9 cellular contexts compared by ENCODE assay signal in the genomic region with DNA sequence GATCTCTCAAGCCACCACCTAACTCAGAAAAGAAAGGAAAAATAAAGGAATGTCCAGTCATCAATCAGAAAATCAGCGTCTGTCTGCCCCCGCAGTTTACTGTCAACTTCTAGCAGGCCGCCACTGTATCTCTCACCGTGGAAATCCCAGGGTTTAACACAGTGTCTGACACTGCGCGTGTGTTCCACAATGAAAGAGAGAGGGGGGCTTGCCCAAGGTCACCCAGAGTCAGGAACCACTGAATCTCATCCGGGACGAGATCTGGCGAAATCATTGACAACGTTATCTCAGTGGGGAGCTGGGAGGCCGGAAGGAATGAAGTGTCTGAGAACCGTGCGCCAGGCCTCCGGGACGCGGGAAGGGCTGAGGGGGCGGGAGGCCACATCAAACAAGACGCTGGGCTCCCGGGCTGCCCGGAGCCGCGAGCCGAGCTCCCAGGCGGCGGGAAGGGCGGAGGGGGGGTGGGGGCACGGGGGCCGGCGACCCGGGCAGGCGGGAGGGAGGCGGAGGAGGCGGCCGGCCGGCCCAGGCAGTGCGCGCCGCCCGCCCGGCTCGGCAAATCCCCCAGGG. TPM values are rescaled to one million over a fixed set of nuclear protein-coding genes. Genes with fewer than 3 reads are reported as not detected.
A peak's percentile ranks its signal among the peaks of the same experiment; 100 is the strongest.
DNase-seq lines count a peak whose midpoint lies in the region; ATAC-seq and TF ChIP-seq lines count a peak whose summit lies in the region.
"Had no signal": no experiment of that assay in that cellular context is flagged by ENCODE, and none has a peak within 500 bp of the region (broad histone marks: within the 10 kb centered on the region; RNA-seq: fewer than 3 reads in every experiment).

No MANE protein-coding gene starts in this region.

- ATAC-seq in foreskin keratinocyte (no peak), GM18520 (IDR thresholded peaks at IDR 0.05; ENCODE audit: unreplicated experiment) (no peak)

- H3K27ac ChIP-seq in foreskin keratinocyte: peak overlapping the region; percentile 87

- peaks cover 19% of the 10 kb centered on the region for H3K4me1 ChIP-seq in foreskin keratinocyte

- DNase-seq in Daoy (ENCODE audit: low read depth): peak; percentile 84
- peak; percentile 58 for DNase-seq in LoVo (ENCODE audit: low spot score)
- peak; percentile 19 for DNase-seq in activated CD8-positive, alpha-beta memory T cell treated with anti-CD3 and anti-CD28 coated beads, Interleukin-2, amount 50 U/mL, for 4 hours
- no peak for DNase-seq in foreskin keratinocyte
- peak; percentile 18 for DNase-seq in occipital lobe (lab: John Stamatoyannopoulos, UW)
- DNase-seq in effector CD8-positive, alpha-beta T cell (lab: John Stamatoyannopoulos, UW): no peak
- DNase-seq in NCI-H2107 treated with DMSO at 0.1 percent for 48 hours (lab: John Stamatoyannopoulos, UW; ENCODE audit: unreplicated experiment): no peak

- H3K27me3 ChIP-seq in foreskin keratinocyte: no peaks in the 10 kb centered on the region

- no peak for TF ChIP-seq CTCF in foreskin keratinocyte (conservative IDR thresholded peaks at IDR 0.05)

RNA-seq across cellular contexts. Expression of gene HES1, which starts 2.2 kb away (rescaled TPM):
- total RNA-seq in Daoy (2014; rRNA removed; shearing (Covaris generic)): 88.3 and 97.8 TPM in 2 replicates
- total RNA-seq in foreskin keratinocyte: 35.1 and 42.1 TPM in 2 replicates
- polyA plus RNA-seq in foreskin keratinocyte: 28.7 and 32.5 TPM in 2 replicates
- 13.6 TPM for total RNA-seq in occipital lobe
- total RNA-seq: activated CD8-positive, alpha-beta memory T cell treated with anti-CD3 and anti-CD28 coated beads for 36 hours had no signal

Comparison
In these comparisons a context has a peak if more than half of its experiments do, and no peak if none do; other contexts are left out.
1. DNase-seq: peak in Daoy (single experiment), LoVo (single experiment), activated CD8-positive, alpha-beta memory T cell treated with anti-CD3 and anti-CD28 coated beads, Interleukin-2, amount 50 U/mL, for 4 hours (single experiment) and occipital lobe (single experiment); none in foreskin keratinocyte (0 of 2), effector CD8-positive, alpha-beta T cell (single experiment) and NCI-H2107 treated with DMSO at 0.1 percent for 48 hours (single experiment).